Comparison of ENCODE assay signal across 2 cellular contexts in the genomic region with DNA sequence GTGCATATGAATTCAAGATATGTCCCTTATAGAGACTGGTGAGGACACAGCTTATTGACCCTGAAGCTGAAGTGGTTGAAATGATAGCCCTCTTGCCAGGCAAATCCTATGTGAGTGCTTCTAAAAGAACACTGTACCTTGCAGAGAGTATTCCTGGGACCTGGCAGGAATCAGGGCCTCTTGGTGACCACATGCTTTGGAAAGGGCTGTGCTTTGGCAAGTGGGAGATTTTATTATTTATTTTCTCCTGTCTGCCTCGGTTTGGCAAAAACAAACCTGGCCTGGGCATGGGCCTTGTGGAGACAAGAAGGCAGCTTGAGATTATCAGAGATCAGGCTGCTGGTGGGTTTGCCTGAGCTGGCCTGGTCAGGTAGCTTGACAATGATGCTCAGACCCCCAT.
TF ChIP-seq lines count a peak whose summit lies in the region.

No MANE protein-coding gene starts in this region.

TF ChIP-seq in IMR-90, 13 proteins besides CTCF, POLR2A, EP300 and RAD21 (continued from another document):
- TF ChIP-seq CHD1 (IDR thresholded peaks at IDR 0.05; ENCODE audit: low read depth, low read length) (no peak), MAZ (IDR thresholded peaks at IDR 0.05; ENCODE audit: borderline replicate concordance, low read depth, low read length) (no peak), SMC3 (IDR thresholded peaks at IDR 0.05; ENCODE audit: low read depth, low read length) (no peak), RFX5 (IDR thresholded peaks at IDR 0.05; ENCODE audit: low read depth, low read length) (no peak), MXI1 (IDR thresholded peaks at IDR 0.05; ENCODE audit: borderline replicate concordance, low read depth, low read length) (no peak), BHLHE40 (IDR thresholded peaks at IDR 0.05; ENCODE audit: low read depth, low read length) (no peak), CEBPB (IDR thresholded peaks at IDR 0.05; ENCODE audit: low read depth, low read length) (no peak), RCOR1 (IDR thresholded peaks at IDR 0.05; ENCODE audit: insufficient replicate concordance, low read length) (no peak)
- TF ChIP-seq, protein P1, sequence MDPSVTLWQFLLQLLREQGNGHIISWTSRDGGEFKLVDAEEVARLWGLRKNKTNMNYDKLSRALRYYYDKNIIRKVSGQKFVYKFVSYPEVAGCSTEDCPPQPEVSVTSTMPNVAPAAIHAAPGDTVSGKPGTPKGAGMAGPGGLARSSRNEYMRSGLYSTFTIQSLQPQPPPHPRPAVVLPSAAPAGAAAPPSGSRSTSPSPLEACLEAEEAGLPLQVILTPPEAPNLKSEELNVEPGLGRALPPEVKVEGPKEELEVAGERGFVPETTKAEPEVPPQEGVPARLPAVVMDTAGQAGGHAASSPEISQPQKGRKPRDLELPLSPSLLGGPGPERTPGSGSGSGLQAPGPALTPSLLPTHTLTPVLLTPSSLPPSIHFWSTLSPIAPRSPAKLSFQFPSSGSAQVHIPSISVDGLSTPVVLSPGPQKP (IDR thresholded peaks at IDR 0.05; ENCODE audit: borderline replicate concordance, low read depth, low read length): no peak
- TF ChIP-seq, protein P2, sequence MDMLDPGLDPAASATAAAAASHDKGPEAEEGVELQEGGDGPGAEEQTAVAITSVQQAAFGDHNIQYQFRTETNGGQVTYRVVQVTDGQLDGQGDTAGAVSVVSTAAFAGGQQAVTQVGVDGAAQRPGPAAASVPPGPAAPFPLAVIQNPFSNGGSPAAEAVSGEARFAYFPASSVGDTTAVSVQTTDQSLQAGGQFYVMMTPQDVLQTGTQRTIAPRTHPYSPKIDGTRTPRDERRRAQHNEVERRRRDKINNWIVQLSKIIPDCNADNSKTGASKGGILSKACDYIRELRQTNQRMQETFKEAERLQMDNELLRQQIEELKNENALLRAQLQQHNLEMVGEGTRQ (IDR thresholded peaks at IDR 0.05; ENCODE audit: low read depth, low read length): no peak

TF ChIP-seq in HEK293T, 16 proteins besides CTCF, POLR2A, EP300 and RAD21 (continued from another document):
- TF ChIP-seq SUZ12 (IDR thresholded peaks at IDR 0.05) (no peak), ZNF384 (IDR thresholded peaks at IDR 0.05) (no peak), LEF1 (IDR thresholded peaks at IDR 0.05; ENCODE audit: borderline replicate concordance) (no peak), NFRKB (IDR thresholded peaks at IDR 0.05) (no peak), ARNT (IDR thresholded peaks at IDR 0.05) (no peak), FOXM1 (IDR thresholded peaks at IDR 0.05; ENCODE audit: borderline replicate concordance) (no peak), L3MBTL2 (conservative IDR thresholded peaks at IDR 0.05) (no peak), ELF4 (IDR thresholded peaks at IDR 0.05) (no peak), FOXA1 (IDR thresholded peaks at IDR 0.05) (no peak), TARDBP (IDR thresholded peaks at IDR 0.05) (no peak), SP1 (IDR thresholded peaks at IDR 0.05) (no peak)
- TF ChIP-seq, protein P3, sequence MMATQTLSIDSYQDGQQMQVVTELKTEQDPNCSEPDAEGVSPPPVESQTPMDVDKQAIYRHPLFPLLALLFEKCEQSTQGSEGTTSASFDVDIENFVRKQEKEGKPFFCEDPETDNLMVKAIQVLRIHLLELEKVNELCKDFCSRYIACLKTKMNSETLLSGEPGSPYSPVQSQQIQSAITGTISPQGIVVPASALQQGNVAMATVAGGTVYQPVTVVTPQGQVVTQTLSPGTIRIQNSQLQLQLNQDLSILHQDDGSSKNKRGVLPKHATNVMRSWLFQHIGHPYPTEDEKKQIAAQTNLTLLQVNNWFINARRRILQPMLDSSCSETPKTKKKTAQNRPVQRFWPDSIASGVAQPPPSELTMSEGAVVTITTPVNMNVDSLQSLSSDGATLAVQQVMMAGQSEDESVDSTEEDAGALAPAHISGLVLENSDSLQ (IDR thresholded peaks at IDR 0.05): no peak
